Comparison of ENCODE assay signal across 1 cellular context in genomic region chr19:38267780-38268430, GRCh38.
TF ChIP-seq lines count a peak whose summit lies in the region.

No MANE protein-coding gene starts in this region.

TF ChIP-seq in WTC11, 78 proteins besides CTCF, POLR2A, EP300 and RAD21 (continued from another document):
- TF ChIP-seq STAT6 (CRISPR knock-in tag; conservative IDR thresholded peaks at IDR 0.05; ENCODE audit: low read depth) = no peak
